Comparison of ENCODE assay signal across 1 cellular context in the genomic region with DNA sequence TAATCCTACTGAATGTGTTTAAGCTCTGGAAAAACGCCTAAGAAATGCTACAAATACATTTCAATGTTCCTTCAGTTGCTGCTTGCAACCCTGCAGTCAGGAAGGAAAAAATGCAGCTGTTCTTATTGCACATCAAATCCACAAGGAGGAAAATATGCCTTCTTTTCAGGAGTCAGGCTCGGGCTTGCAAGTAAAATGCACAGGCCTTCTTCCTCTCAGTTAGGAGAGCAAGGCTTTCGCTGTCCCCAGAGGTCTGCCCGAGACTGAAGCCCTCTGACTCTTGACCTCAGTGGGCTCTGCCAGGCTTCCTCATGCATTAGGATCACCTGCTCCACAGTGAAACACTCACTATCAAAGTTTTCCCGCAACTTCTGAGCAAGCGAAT.
TF ChIP-seq lines count a peak whose summit lies in the region.

No MANE protein-coding gene starts in this region.

TF ChIP-seq in GM12878, 131 proteins besides CTCF, POLR2A, EP300 and RAD21 (continued from another document):
- TF ChIP-seq, protein P1, sequence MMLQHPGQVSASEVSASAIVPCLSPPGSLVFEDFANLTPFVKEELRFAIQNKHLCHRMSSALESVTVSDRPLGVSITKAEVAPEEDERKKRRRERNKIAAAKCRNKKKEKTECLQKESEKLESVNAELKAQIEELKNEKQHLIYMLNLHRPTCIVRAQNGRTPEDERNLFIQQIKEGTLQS (IDR thresholded peaks at IDR 0.05; ENCODE audit: borderline replicate concordance, extremely low read depth, low read depth, low read length), result no peak
- no peak for TF ChIP-seq TCF3 (IDR thresholded peaks at IDR 0.05; ENCODE audit: borderline replicate concordance, insufficient read depth, low read depth, low read length)
- no peak for TF ChIP-seq SREBF2 (IDR thresholded peaks at IDR 0.05; ENCODE audit: low read length)
- TF ChIP-seq NFYA (IDR thresholded peaks at IDR 0.05; ENCODE audit: borderline replicate concordance, low read depth, low read length), result no peak
- TF ChIP-seq WRNIP1 (IDR thresholded peaks at IDR 0.05; ENCODE audit: borderline replicate concordance, low read depth, low read length), result no peak
- no peak for TF ChIP-seq POLR2AphosphoS2 (IDR thresholded peaks at IDR 0.05; ENCODE audit: low read depth, low read length)
- TF ChIP-seq, protein P2, sequence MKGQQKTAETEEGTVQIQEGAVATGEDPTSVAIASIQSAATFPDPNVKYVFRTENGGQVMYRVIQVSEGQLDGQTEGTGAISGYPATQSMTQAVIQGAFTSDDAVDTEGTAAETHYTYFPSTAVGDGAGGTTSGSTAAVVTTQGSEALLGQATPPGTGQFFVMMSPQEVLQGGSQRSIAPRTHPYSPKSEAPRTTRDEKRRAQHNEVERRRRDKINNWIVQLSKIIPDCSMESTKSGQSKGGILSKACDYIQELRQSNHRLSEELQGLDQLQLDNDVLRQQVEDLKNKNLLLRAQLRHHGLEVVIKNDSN (IDR thresholded peaks at IDR 0.05; ENCODE audit: borderline replicate concordance, extremely low read length, insufficient read depth, low read depth, low read length), result no peak
- no peak for TF ChIP-seq FOXM1 (IDR thresholded peaks at IDR 0.05; ENCODE audit: low read depth, low read length)
- no peak for TF ChIP-seq RBBP5 (conservative IDR thresholded peaks at IDR 0.05)
- TF ChIP-seq, protein P3, sequence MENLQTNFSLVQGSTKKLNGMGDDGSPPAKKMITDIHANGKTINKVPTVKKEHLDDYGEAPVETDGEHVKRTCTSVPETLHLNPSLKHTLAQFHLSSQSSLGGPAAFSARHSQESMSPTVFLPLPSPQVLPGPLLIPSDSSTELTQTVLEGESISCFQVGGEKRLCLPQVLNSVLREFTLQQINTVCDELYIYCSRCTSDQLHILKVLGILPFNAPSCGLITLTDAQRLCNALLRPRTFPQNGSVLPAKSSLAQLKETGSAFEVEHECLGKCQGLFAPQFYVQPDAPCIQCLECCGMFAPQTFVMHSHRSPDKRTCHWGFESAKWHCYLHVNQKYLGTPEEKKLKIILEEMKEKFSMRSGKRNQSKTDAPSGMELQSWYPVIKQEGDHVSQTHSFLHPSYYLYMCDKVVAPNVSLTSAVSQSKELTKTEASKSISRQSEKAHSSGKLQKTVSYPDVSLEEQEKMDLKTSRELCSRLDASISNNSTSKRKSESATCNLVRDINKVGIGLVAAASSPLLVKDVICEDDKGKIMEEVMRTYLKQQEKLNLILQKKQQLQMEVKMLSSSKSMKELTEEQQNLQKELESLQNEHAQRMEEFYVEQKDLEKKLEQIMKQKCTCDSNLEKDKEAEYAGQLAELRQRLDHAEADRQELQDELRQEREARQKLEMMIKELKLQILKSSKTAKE (IDR thresholded peaks at IDR 0.05; ENCODE audit: low read depth, poor library complexity, severe bottlenecking), result no peak
- TF ChIP-seq SMAD5 (IDR thresholded peaks at IDR 0.05; ENCODE audit: low read depth), result no peak
- TF ChIP-seq TCF7 (IDR thresholded peaks at IDR 0.05; ENCODE audit: borderline replicate concordance), result no peak
- TF ChIP-seq SREBF1 (IDR thresholded peaks at IDR 0.05; ENCODE audit: low read length), result no peak
TF ChIP-seq in GM12878: peak in this region for 0.
